In the genomic region with DNA sequence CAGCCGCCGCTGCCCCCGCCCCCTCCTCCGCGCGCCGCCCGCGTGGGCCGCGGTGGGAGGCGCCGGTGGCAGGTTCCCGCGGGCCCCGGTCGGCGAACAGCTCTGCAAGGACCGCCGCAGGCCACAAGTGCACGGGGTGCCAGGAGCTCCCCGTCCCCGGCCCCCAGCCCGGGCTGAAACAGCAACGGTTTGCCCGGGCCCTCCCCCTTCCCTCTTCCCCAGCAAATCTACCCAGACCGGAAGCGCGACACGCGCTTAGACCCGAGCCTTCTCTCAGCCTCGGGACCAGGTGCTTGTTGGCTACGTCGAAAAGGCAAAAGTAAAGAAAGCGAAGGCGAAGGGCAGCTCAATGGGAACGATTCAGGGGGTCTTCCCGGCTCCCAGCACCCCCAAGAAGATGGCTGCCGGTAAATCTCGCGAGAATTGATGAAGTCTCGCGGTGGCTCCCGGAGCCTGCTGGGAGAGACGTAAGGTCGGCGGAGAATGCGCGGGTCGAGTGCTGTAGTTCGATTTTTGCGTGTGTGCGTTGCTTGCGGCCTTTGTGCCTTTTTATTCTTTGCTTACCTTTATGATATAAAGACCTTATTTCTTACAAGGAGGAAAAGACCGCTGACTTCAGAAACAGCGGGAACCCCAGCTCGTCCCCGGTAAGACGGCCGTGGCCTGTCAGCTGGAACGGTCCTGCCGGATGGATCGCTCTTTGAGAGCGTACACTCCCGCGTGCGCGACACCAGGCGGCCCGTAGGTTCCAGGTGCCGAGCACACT, we compare ENCODE assay signal across 8 cellular contexts. TPM values are rescaled to one million over a fixed set of nuclear protein-coding genes. Genes with fewer than 3 reads are reported as not detected.
A peak's percentile ranks its signal among the peaks of the same experiment; 100 is the strongest.
DNase-seq lines count a peak whose midpoint lies in the region; ATAC-seq, FAIRE-seq and TF ChIP-seq lines count a peak whose summit lies in the region.

A gene with protein sequence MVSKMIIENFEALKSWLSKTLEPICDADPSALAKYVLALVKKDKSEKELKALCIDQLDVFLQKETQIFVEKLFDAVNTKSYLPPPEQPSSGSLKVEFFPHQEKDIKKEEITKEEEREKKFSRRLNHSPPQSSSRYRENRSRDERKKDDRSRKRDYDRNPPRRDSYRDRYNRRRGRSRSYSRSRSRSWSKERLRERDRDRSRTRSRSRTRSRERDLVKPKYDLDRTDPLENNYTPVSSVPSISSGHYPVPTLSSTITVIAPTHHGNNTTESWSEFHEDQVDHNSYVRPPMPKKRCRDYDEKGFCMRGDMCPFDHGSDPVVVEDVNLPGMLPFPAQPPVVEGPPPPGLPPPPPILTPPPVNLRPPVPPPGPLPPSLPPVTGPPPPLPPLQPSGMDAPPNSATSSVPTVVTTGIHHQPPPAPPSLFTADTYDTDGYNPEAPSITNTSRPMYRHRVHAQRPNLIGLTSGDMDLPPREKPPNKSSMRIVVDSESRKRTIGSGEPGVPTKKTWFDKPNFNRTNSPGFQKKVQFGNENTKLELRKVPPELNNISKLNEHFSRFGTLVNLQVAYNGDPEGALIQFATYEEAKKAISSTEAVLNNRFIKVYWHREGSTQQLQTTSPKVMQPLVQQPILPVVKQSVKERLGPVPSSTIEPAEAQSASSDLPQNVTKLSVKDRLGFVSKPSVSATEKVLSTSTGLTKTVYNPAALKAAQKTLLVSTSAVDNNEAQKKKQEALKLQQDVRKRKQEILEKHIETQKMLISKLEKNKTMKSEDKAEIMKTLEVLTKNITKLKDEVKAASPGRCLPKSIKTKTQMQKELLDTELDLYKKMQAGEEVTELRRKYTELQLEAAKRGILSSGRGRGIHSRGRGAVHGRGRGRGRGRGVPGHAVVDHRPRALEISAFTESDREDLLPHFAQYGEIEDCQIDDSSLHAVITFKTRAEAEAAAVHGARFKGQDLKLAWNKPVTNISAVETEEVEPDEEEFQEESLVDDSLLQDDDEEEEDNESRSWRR (minus strand): TSS at position 425 of the 766 bp plus-strand sequence. CDS start 481 bp downstream, outside the sequence.

- peak within 1 kb of the TSS; percentile 95 for H3K27ac ChIP-seq in keratinocyte (ENCODE audit: control insufficient read depth, insufficient read depth, low read length)

- no peaks in the 10 kb centered on the region for H4K20me1 ChIP-seq in keratinocyte (ENCODE audit: control insufficient read depth, extremely low read depth, insufficient read depth, low read length)

- no peak within 1 kb of the TSS for H3K27ac Mint-ChIP-seq in central memory CD8-positive, alpha-beta T cell (ENCODE audit: low read depth)

- H3K79me2 ChIP-seq in keratinocyte (ENCODE audit: control insufficient read depth, insufficient read depth, low read length), result peaks cover 62% of the 10 kb centered on the region

- H3K9me1 ChIP-seq in keratinocyte (ENCODE audit: control insufficient read depth, extremely low read depth, insufficient read depth, low read length), result no peaks in the 10 kb centered on the region

- H3K9me3 Mint-ChIP-seq in central memory CD8-positive, alpha-beta T cell, result no peaks in the 10 kb centered on the region

- H2AFZ ChIP-seq in keratinocyte (ENCODE audit: control insufficient read depth, low read length), result peak within 1 kb of the TSS; percentile 97

- H3K9me3 ChIP-seq in keratinocyte (ENCODE audit: control insufficient read depth, low read depth, low read length), result no peaks in the 10 kb centered on the region

- DNase-seq in AG08396 (ENCODE audit: low spot score) (peak; percentile 95), NCI-H345 treated with DMSO at 0.1 percent for 48 hours (lab: John Stamatoyannopoulos, UW; ENCODE audit: unreplicated experiment) (peak; percentile 86), keratinocyte (ENCODE audit: low read depth, low spot score) (peak; percentile 71)
- peak; percentile 77 for DNase-seq in activated CD4-positive, CD25-positive, alpha-beta regulatory T cell treated with anti-CD3 and anti-CD28 coated beads, Interleukin-2, amount 50 U/mL, for 16 hours (ENCODE audit: low read depth, low spot score)
- DNase-seq in central memory CD8-positive, alpha-beta T cell (ENCODE audit: low spot score in 2 of 2), result peak; percentile 88 to 92
- peak; percentile 83 to 85 for DNase-seq in stimulated activated CD4-positive, alpha-beta T cell treated with anti-CD3 and anti-CD28 coated beads, Interleukin-15, amount 100 ng/mL, for 1 hour (ENCODE audit: low read depth in 1 of 2, low spot score in 1 of 2)

- no peak within 1 kb of the TSS for H3K4me3 Mint-ChIP-seq in central memory CD8-positive, alpha-beta T cell

- dilution Hi-C loops in keratinocyte (cut with MboI; ENCODE audit: extremely low pct_ligation_motif_present, low sequenced_read_pairs), result no loop called here

- peak within 1 kb of the TSS; percentile 86 for H3K4me2 ChIP-seq in keratinocyte (ENCODE audit: control insufficient read depth, extremely low read depth, insufficient read depth, low read depth, low read length)

- peak in 1 of 3 experiments; percentile 28 for TF ChIP-seq CTCF in keratinocyte (optimal IDR thresholded peaks at IDR 0.05 in 1 of 3, IDR thresholded peaks at IDR 0.05 in 1 of 3, conservative IDR thresholded peaks at IDR 0.05 in 1 of 3; ENCODE audit: extremely low read depth in 1 of 3, insufficient read depth in 2 of 3, low read length in 3 of 3)

- ATAC-seq in GM19023 (IDR thresholded peaks at IDR 0.05; ENCODE audit: unreplicated experiment) (peak; percentile 86), HG03280 (IDR thresholded peaks at IDR 0.05; ENCODE audit: unreplicated experiment) (peak; percentile 76)
- ATAC-seq in central memory CD8-positive, alpha-beta T cell (replicated peaks; ENCODE audit: extremely low read depth, poor library complexity, severe bottlenecking), result peak; percentile 85

- H3K9ac ChIP-seq in keratinocyte (ENCODE audit: control insufficient read depth, extremely low read depth, insufficient read depth, low read length), result peak within 1 kb of the TSS; percentile 95

- H3K36me3 ChIP-seq in keratinocyte (ENCODE audit: control insufficient read depth in 2 of 2, extremely low read depth in 1 of 2, insufficient read depth in 2 of 2, low read length in 2 of 2), result no peaks in the 10 kb centered on the region

- H3K36me3 Mint-ChIP-seq in central memory CD8-positive, alpha-beta T cell (ENCODE audit: insufficient read depth), result peaks cover 15% of the 10 kb centered on the region

- FAIRE-seq in keratinocyte (lab: Jason Lieb, UNC), result peak; percentile 55

- H3K27me3 Mint-ChIP-seq in central memory CD8-positive, alpha-beta T cell, result no peaks in the 10 kb centered on the region

- no peaks in the 10 kb centered on the region for H3K27me3 ChIP-seq in keratinocyte (ENCODE audit: control insufficient read depth, extremely low read depth, insufficient read depth, low read length)

- peaks cover 20% of the 10 kb centered on the region for H3K4me1 Mint-ChIP-seq in central memory CD8-positive, alpha-beta T cell

- peaks cover 28% of the 10 kb centered on the region for H3K4me1 ChIP-seq in keratinocyte (ENCODE audit: control insufficient read depth, extremely low read depth, insufficient read depth, low read length)

- peak within 1 kb of the TSS; percentile 88 to 94 (median 92) for H3K4me3 ChIP-seq in keratinocyte (ENCODE audit: control insufficient read depth in 2 of 3, extremely low read depth in 1 of 3, insufficient read depth in 2 of 3, low read depth in 1 of 3, low read length in 3 of 3)

RNA-seq across cellular contexts. Expression of the gene that starts here (rescaled TPM):
- 15.0 to 28.4 TPM (median 19.6 TPM) in 3 replicates for polyA plus RNA-seq in keratinocyte
- polyA plus RNA-seq in keratinocyte (2011; ENCODE audit: low read depth), result 18.0 TPM
- 8.5 and 14.0 TPM in 2 replicates for polyA plus RNA-seq in keratinocyte (2011; cell fraction: cytosol; rRNA removed)
- 46.8 and 66.8 TPM in 2 replicates for polyA plus RNA-seq in keratinocyte (2011; cell fraction: nucleus; rRNA removed)
- polyA plus RNA-seq in keratinocyte (2012; ENCODE audit: low replicate concordance), result 14.4 and 20.0 TPM in 2 replicates
- polyA minus RNA-seq in keratinocyte, result 9.1 to 23.9 TPM (median 11.4 TPM) in 3 replicates
- 8.4 TPM for polyA minus RNA-seq in keratinocyte (2011; cell fraction: cytosol; rRNA and poly(A)+ RNA removed)
- polyA minus RNA-seq in keratinocyte (2011; cell fraction: nucleus; rRNA and poly(A)+ RNA removed), result 23.6 and 42.4 TPM in 2 replicates

Comparison
In these comparisons a context has a peak if more than half of its experiments do, and no peak if none do; other contexts are left out.
1. Peak in every context shown above with its lines: DNase-seq, ATAC-seq, H3K4me3 ChIP-seq and H3K27ac ChIP-seq.